ENCODE assay signal across 8 cellular contexts in the genomic region with DNA sequence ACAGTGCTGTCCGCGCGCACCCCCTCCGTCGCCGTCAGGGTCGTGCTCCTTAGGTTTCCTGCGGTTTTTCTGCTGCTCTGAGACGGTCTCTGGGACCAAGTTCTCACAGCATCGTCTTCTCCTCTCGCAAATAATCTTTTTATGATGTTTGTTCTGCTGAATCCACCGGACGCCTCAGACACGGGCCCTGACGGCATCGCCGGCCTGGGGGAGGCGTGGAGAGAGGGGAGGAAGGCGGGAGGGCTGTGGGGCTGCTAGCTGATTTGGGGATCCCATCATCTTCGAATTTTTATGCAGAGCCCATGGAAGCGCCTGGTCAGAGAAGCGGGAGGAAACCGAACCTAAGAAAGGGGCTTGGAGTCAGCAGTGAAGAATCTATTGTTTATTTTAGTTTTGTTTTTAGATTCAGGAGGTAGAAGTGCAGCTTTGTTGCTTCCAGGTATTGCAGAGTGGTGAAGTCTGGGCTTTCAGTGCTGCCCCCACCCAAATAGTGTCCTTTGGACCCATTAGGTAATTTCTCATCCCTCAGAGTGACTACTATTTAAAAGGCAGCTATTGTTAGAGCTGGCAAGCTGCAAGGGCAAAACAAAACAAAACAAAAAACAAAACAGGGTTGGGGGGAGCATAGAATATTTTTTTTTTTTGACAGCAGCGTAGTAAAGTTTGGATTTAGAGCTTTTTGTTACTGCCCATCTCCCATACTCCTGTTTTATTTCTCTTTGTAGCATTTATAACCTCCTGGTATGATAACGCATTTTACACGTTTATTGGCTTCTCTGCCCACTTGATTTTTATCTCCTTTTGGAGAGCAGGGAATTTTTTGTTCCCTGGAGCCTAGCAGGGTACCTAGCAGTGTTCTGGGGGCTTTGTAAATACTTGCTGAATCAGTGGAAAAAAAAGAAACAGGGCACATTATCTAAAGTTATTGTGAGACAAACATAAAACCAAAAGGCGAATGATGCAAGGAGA.
DNase-seq lines count a peak whose midpoint lies in the region; ATAC-seq and TF ChIP-seq lines count a peak whose summit lies in the region.

No MANE protein-coding gene starts in this region.

- intact Hi-C loops in left colon (cut with DNase I, micrococcal nuclease): no loop called here

- H3K27ac Mint-ChIP-seq in brain: peak overlapping the region; percentile 89 to 99 (median 97)

- H3K27me3 ChIP-seq in H7 (ENCODE audit: control insufficient read depth, insufficient read depth, low read length): peaks cover 57% of the 10 kb centered on the region

- H3K27me3 Mint-ChIP-seq in brain: peaks cover 19% of the 10 kb centered on the region

- H3K4me3 ChIP-seq in H7 (ENCODE audit: insufficient read depth, low read depth, low read length) (peak overlapping the region; percentile 57), NB4 (ENCODE audit: low read depth, low read length) (peak overlapping the region; percentile 57)

- no peak for TF ChIP-seq POLR2A in NB4 (IDR thresholded peaks at IDR 0.05; ENCODE audit: extremely low read depth, insufficient read length)

- H3K4me3 Mint-ChIP-seq in brain: peak overlapping the region; percentile 87 to 95 (median 93)

- peak; percentile 45 for ATAC-seq in left colon

- no peaks in the 10 kb centered on the region for H3K9me3 Mint-ChIP-seq in brain

- H3K36me3 Mint-ChIP-seq in brain: no peaks in the 10 kb centered on the region

- DNase-seq in NCI-H1092 treated with DMSO at 0.1 percent for 48 hours (lab: John Stamatoyannopoulos, UW) (peak; percentile 39), NCI-H1092 (lab: John Stamatoyannopoulos, UW) (no peak), H7 (no peak), NB4 (ENCODE audit: low read depth) (no peak), left colon (peak in 1 of 2 donors; percentile 41), NCI-H526 treated with DMSO at 0.1 percent for 48 hours (lab: John Stamatoyannopoulos, UW) (no peak)
- DNase-seq in stimulated activated CD8-positive, alpha-beta memory T cell treated with anti-CD3 and anti-CD28 coated beads, Interleukin-7, amount 100 ng/mL, for 24 hours (ENCODE audit: low read depth): peak; percentile 7

- H3K4me1 Mint-ChIP-seq in brain: peaks cover 56% of the 10 kb centered on the region

- no peak for TF ChIP-seq CTCF in NB4 (IDR thresholded peaks at IDR 0.05; ENCODE audit: low read depth, low read length)
- TF ChIP-seq CTCF in brain (conservative IDR thresholded peaks at IDR 0.05): no peak

- no peaks in the 10 kb centered on the region for H3K36me3 ChIP-seq in H7 (replicated peaks; ENCODE audit: control insufficient read depth, insufficient read depth, low read length)

Comparison
In these comparisons a context has a peak if more than half of its experiments do, and no peak if none do; other contexts are left out.
1. DNase-seq: peak in NCI-H1092 treated with DMSO at 0.1 percent for 48 hours (single experiment) and stimulated activated CD8-positive, alpha-beta memory T cell treated with anti-CD3 and anti-CD28 coated beads, Interleukin-7, amount 100 ng/mL, for 24 hours (single experiment); none in NCI-H1092 (single experiment), H7 (single experiment), NB4 (single experiment) and NCI-H526 treated with DMSO at 0.1 percent for 48 hours (single experiment).